ENCODE assay signal across 15 cellular contexts in the genomic region with DNA sequence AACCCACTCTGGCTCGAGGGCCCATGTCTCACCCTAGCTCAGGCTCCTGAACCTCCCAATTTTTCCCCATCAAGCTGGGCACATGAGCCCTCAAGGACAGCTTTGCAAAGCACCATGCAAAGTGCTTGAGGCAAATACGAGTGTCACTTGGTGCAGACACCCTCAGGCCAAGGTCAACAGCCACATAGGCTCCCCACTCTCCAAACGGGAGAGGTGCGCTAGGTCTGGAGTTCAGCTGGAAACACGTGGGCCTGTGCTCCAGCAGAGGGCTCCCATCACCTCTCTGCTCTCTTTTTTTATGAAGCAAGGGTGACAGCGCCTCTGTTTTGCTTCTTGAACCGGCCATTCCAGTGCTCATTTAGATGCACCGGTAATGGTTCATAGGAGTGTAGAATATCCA. TPM values are rescaled to one million over a fixed set of nuclear protein-coding genes. Genes with fewer than 3 reads are reported as not detected.
DNase-seq lines count a peak whose midpoint lies in the region; ATAC-seq and TF ChIP-seq lines count a peak whose summit lies in the region.
"Had no signal": no experiment of that assay in that cellular context is flagged by ENCODE, and none has a peak within 500 bp of the region (broad histone marks: within the 10 kb centered on the region; RNA-seq: fewer than 3 reads in every experiment).

No MANE protein-coding gene starts in this region.

- H3K36me3 ChIP-seq in KMS-11 (ENCODE audit: insufficient read depth) (no peaks in the 10 kb centered on the region), WERI-Rb-1 (no peaks in the 10 kb centered on the region), ascending aorta (no peaks in the 10 kb centered on the region)

- H2AFZ ChIP-seq in KMS-11 (ENCODE audit: low read depth) = no peak overlapping the region

- TF ChIP-seq CTCF in KMS-11 (conservative IDR thresholded peaks at IDR 0.05; ENCODE audit: low read depth, low read length) = no peak
- TF ChIP-seq CTCF in WERI-Rb-1 (IDR thresholded peaks at IDR 0.05; ENCODE audit: low read depth, low read length) = peak; percentile 53
- peak; percentile 8 for TF ChIP-seq CTCF in nephron progenitor cell (IDR thresholded peaks at IDR 0.05)
- TF ChIP-seq CTCF in ascending aorta (IDR thresholded peaks at IDR 0.05) = no peak

- peaks cover 14% of the 10 kb centered on the region for H3K27me3 Mint-ChIP-seq in nephron progenitor cell (ENCODE audit: low read depth, poor library complexity)

- no peaks in the 10 kb centered on the region for H4K20me1 ChIP-seq in KMS-11 (ENCODE audit: insufficient read depth)

- no peak overlapping the region for H3K27ac Mint-ChIP-seq in nephron progenitor cell

- H3K9ac ChIP-seq in KMS-11 = no peak overlapping the region

- H3K4me1 Mint-ChIP-seq in nephron progenitor cell = no peaks in the 10 kb centered on the region

- H3K27me3 ChIP-seq in KMS-11 (ENCODE audit: insufficient read depth, low read depth) = no peaks in the 10 kb centered on the region
- peaks cover 40% of the 10 kb centered on the region for H3K27me3 ChIP-seq in WERI-Rb-1 (ENCODE audit: insufficient read depth, low read depth, severe bottlenecking)
- no peaks in the 10 kb centered on the region for H3K27me3 ChIP-seq in ascending aorta
- H3K27me3 ChIP-seq: testis had no signal

- H3K4me3 ChIP-seq in KMS-11 (IDR thresholded peaks at IDR 0.05; ENCODE audit: insufficient read depth, low read depth, low read length) (no peak overlapping the region), WERI-Rb-1 (ENCODE audit: low read depth, low read length) (no peak overlapping the region), ascending aorta (no peak overlapping the region)
- H3K4me3 ChIP-seq: SK-N-MC, testis had no signal

- peak; percentile 21 for DNase-seq in SIG-M5 treated with dmso at 0.1 percent for 504 hours (lab: John Stamatoyannopoulos, UW; ENCODE audit: unreplicated experiment)
- DNase-seq in SIG-M5 (lab: John Stamatoyannopoulos, UW) = no peak
- no peak for DNase-seq in WERI-Rb-1
- DNase-seq in nephron progenitor cell = no peak
- no peak for DNase-seq in ascending aorta (ENCODE audit: low spot score in 2 of 2)
- DNase-seq: activated CD4-positive, alpha-beta T cell treated with anti-CD3 and anti-CD28 coated beads, Interleukin-2, amount 50 U/mL, for 48 hours; DMS79; NCI-H526 treated with DMSO at 0.1 percent for 48 hours; testis had no signal

- H3K36me3 Mint-ChIP-seq in nephron progenitor cell (ENCODE audit: low read depth) = no peaks in the 10 kb centered on the region

- no peak overlapping the region for H3K4me3 Mint-ChIP-seq in nephron progenitor cell

- H3K4me1 ChIP-seq in KMS-11 (ENCODE audit: low read depth, poor library complexity, severe bottlenecking) (peaks cover 68% of the 10 kb centered on the region), ascending aorta (no peaks in the 10 kb centered on the region)
- H3K4me1 ChIP-seq: testis had no signal

- H3K9me3 ChIP-seq in WERI-Rb-1 (ENCODE audit: severe bottlenecking) = no peaks in the 10 kb centered on the region
- H3K9me3 ChIP-seq in ascending aorta = no peaks in the 10 kb centered on the region
- H3K9me3 ChIP-seq: testis had no signal

- H3K9me3 Mint-ChIP-seq in nephron progenitor cell = no peaks in the 10 kb centered on the region
- H3K9me3 Mint-ChIP-seq: activated naive CD4-positive, alpha-beta T cell treated with anti-CD3 and anti-CD28 coated beads, Interleukin-2, amount 50 U/mL, for 72 hours; natural killer cell treated with Interleukin-12 subunit alpha and Interleukin-12 subunit beta and Interleukin-15 and Interleukin-18, amount 100 ng/mL, for 72 hours had no signal

- H3K27ac ChIP-seq in KMS-11 (no peak overlapping the region), WERI-Rb-1 (no peak overlapping the region), ascending aorta (no peak overlapping the region)
- H3K27ac ChIP-seq: SK-N-MC, testis had no signal

- ATAC-seq in GM19035 (IDR thresholded peaks at IDR 0.05; ENCODE audit: unreplicated experiment) (no peak), GM21381 (IDR thresholded peaks at IDR 0.05; ENCODE audit: unreplicated experiment) (no peak)
- ATAC-seq: activated naive CD4-positive, alpha-beta T cell treated with anti-CD3 and anti-CD28 coated beads, Interleukin-2, amount 50 U/mL, for 72 hours; natural killer cell treated with Interleukin-12 subunit alpha and Interleukin-12 subunit beta and Interleukin-15 and Interleukin-18, amount 100 ng/mL, for 72 hours had no signal

- intact Hi-C loops in ascending aorta (cut with DNase I) = no loop called here

- H3K4me2 ChIP-seq in KMS-11 = peak overlapping the region; percentile 64; the same call in 1 of the 2 replicates

- H3K79me2 ChIP-seq in KMS-11 (ENCODE audit: insufficient read depth, low read depth) = no peaks in the 10 kb centered on the region

RNA-seq across cellular contexts. Expression of gene ARHGAP25, which starts 11.9 kb away (rescaled TPM):
- 8.3 TPM for total RNA-seq in ascending aorta

Comparison
In these comparisons a context has a peak if more than half of its experiments do, and no peak if none do; other contexts are left out.
1. CTCF ChIP-seq: peak in WERI-Rb-1 (single experiment) and nephron progenitor cell (single experiment); none in KMS-11 (single experiment) and ascending aorta (0 of 3).